In the genomic region with DNA sequence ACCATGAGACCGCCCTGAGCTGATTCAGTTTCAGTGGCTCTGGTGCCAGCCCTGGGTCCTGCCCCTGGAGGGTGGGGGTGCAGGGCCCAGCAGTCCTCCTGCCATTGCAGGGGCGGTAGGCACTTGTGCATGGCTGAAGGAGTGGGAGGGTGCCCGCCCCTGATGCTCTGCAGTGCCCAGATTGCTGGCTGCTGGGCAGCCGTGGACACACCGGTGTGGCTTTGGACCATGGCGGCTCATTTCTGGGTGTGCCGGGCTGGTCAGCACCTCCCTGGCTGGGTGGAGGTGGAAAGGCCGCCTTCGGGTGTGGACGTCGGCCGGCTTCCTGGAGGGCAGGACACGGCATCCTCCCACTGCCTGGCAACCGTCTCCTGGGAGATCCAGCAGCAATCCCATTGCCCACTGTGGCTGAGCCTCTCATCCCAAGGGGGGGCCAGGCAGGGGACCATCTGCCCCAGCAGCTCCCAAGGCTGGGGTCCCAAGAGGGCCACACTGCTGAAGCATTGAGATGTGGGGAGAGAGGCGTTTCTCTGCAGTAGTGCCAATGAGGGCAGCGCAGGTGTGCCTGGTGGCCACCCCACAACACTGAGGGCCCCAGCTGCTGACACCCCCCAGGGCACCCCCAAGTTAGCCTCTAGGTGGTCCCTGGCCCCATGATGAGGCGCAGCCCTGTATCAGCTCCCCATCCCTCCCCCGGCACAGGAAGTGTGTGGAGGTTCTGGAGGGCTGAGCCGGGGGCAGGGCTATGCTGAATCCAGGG, we compare ENCODE assay signal across 9 cellular contexts. TPM values are rescaled to one million over a fixed set of nuclear protein-coding genes. Genes with fewer than 3 reads are reported as not detected.
DNase-seq lines count a peak whose midpoint lies in the region; ATAC-seq, FAIRE-seq and TF ChIP-seq lines count a peak whose summit lies in the region.
"Had no signal": no experiment of that assay in that cellular context is flagged by ENCODE, and none has a peak within 500 bp of the region (broad histone marks: within the 10 kb centered on the region; RNA-seq: fewer than 3 reads in every experiment).

No MANE protein-coding gene starts in this region.

- 0 out of 2 replicates have a peak overlapping the region, but pooled peaks have one; percentile 26 for H3K4me2 ChIP-seq in KMS-11

- H3K27me3 Mint-ChIP-seq in CD8-positive, alpha-beta T cell (ENCODE audit: low read depth): no peaks in the 10 kb centered on the region

- H3K9ac ChIP-seq in KMS-11 (no peak overlapping the region), kidney (ENCODE audit: low read length in 2 of 2) (no peak overlapping the region)

- peak overlapping the region; percentile 72 for H3K27ac Mint-ChIP-seq in CD8-positive, alpha-beta T cell

- no peaks in the 10 kb centered on the region for H3K36me3 ChIP-seq in CD8-positive, alpha-beta T cell (ENCODE audit: insufficient read depth, low read length)
- H3K36me3 ChIP-seq in KMS-11 (ENCODE audit: insufficient read depth): no peaks in the 10 kb centered on the region
- H3K36me3 ChIP-seq in kidney (ENCODE audit: control insufficient read depth in 1 of 2, insufficient read depth in 2 of 2, low read length in 2 of 2): peaks cover 2 to 7% of the 10 kb centered on the region in 2 donors

- H3K27ac ChIP-seq in CD8-positive, alpha-beta T cell (ENCODE audit: low read depth, low read length): no peak overlapping the region
- H3K27ac ChIP-seq in KMS-11 (no peak overlapping the region), kidney (ENCODE audit: low read depth in 2 of 2, low read length in 2 of 2) (peak overlapping the region in 1 of 2 donors; percentile 14)

- intact Hi-C loops in CD8-positive, alpha-beta T cell (cut with DNase I, micrococcal nuclease): loop anchor here in 1 of 2 experiments (1.0 to 5.0 kb wide), 2 partner anchors 13 to 318 kb away; a partner anchor contains a TSS
- intact Hi-C loops in kidney (cut with DNase I): no loop called here

- no peaks in the 10 kb centered on the region for H4K20me1 ChIP-seq in KMS-11 (ENCODE audit: insufficient read depth)

- TF ChIP-seq CTCF in CD8-positive, alpha-beta T cell (IDR thresholded peaks at IDR 0.05): no peak
- TF ChIP-seq CTCF in KMS-11 (conservative IDR thresholded peaks at IDR 0.05; ENCODE audit: low read depth, low read length) (no peak), kidney (IDR thresholded peaks at IDR 0.05; ENCODE audit: borderline replicate concordance, extremely low read depth, insufficient read depth) (no peak)

- H2AFZ ChIP-seq in KMS-11 (ENCODE audit: low read depth): peak overlapping the region; percentile 30; the same call in 1 of the 2 replicates

- H3K36me3 Mint-ChIP-seq in CD8-positive, alpha-beta T cell: no peaks in the 10 kb centered on the region

- no peaks in the 10 kb centered on the region for H3K79me2 ChIP-seq in KMS-11 (ENCODE audit: insufficient read depth, low read depth)

- H3K4me3 Mint-ChIP-seq in CD8-positive, alpha-beta T cell: peak overlapping the region; percentile 81

- peak; percentile 64 for ATAC-seq in CD8-positive, alpha-beta T cell
- peak; percentile 40 for ATAC-seq in GM21381 (IDR thresholded peaks at IDR 0.05; ENCODE audit: unreplicated experiment)
- ATAC-seq in HG03520 (IDR thresholded peaks at IDR 0.05; ENCODE audit: unreplicated experiment): no peak

- H3K4me3 ChIP-seq in CD8-positive, alpha-beta T cell (ENCODE audit: low read depth, low read length): peak overlapping the region; percentile 40
- no peak overlapping the region for H3K4me3 ChIP-seq in KMS-11 (IDR thresholded peaks at IDR 0.05; ENCODE audit: insufficient read depth, low read depth, low read length)
- no peak overlapping the region for H3K4me3 ChIP-seq in kidney (ENCODE audit: low read length in 2 of 2)

- no peaks in the 10 kb centered on the region for H3K9me3 ChIP-seq in CD8-positive, alpha-beta T cell (ENCODE audit: low read length)
- no peaks in the 10 kb centered on the region for H3K9me3 ChIP-seq in kidney (ENCODE audit: control insufficient read depth in 1 of 2, low read length in 2 of 2)

- H3K9me3 Mint-ChIP-seq in CD8-positive, alpha-beta T cell: no peaks in the 10 kb centered on the region

- H3K4me1 ChIP-seq in CD8-positive, alpha-beta T cell (ENCODE audit: insufficient read depth, low read length): peaks cover 27% of the 10 kb centered on the region
- H3K4me1 ChIP-seq in KMS-11 (ENCODE audit: low read depth, poor library complexity, severe bottlenecking) (peaks cover 8% of the 10 kb centered on the region), kidney (ENCODE audit: control insufficient read depth in 1 of 2, insufficient read depth in 1 of 2, low read depth in 1 of 2, low read length in 2 of 2) (peaks cover 14 to 31% of the 10 kb centered on the region in 2 donors)

- FAIRE-seq in kidney (lab: Jason Lieb, UNC): no peak

- H3K27me3 ChIP-seq in CD8-positive, alpha-beta T cell (ENCODE audit: insufficient read depth, low read length): no peaks in the 10 kb centered on the region
- no peaks in the 10 kb centered on the region for H3K27me3 ChIP-seq in KMS-11 (ENCODE audit: insufficient read depth, low read depth)

- peaks cover 23% of the 10 kb centered on the region for H3K4me1 Mint-ChIP-seq in CD8-positive, alpha-beta T cell (ENCODE audit: low read depth)

- POLR2A ChIA-PET in CD8-positive, alpha-beta T cell (lab: Charles Lee): interaction anchor here (0.9 to 1.1 kb wide), 2 partner anchors 10 to 13 kb away, joined by 3 read pairs; a partner anchor contains a TSS

- peak in 2 of 7 experiments; percentile 18 to 35 for DNase-seq in CD8-positive, alpha-beta T cell
- DNase-seq in kidney: peak; percentile 74
- no peak for DNase-seq in NCI-H2107 (lab: John Stamatoyannopoulos, UW)
- no peak for DNase-seq in stimulated activated CD4-positive, alpha-beta T cell treated with anti-CD3 and anti-CD28 coated beads, Interleukin-4, amount 100 ng/mL, for 24 hours
- no peak for DNase-seq in DMS53 treated with DMSO at 0.1 percent for 48 hours (lab: John Stamatoyannopoulos, UW; ENCODE audit: unreplicated experiment)

- CTCF ChIA-PET in CD8-positive, alpha-beta T cell (lab: Charles Lee): interaction anchor here (1.1 to 1.9 kb wide), 3 partner anchors 19 to 69 kb away, joined by 3 to 4 read pairs (median 3); no protein-coding TSS in a partner anchor

RNA-seq across cellular contexts. Expression of a gene that starts 12.9 kb away (rescaled TPM):
- total RNA-seq in CD8-positive, alpha-beta T cell: 10 to 100 TPM in 1 of 2 experiments, 1 to 10 TPM in 1; 8.4 to 10.1 TPM
- 55.0 TPM for total RNA-seq in kidney
- 22.5 TPM for polyA plus RNA-seq in kidney (ENCODE audit: insufficient read depth, low read depth, low replicate concordance)

RNA-seq across cellular contexts. Expression of a gene that starts 43.3 kb away (rescaled TPM):
- under 1 TPM; 0.47 to 0.54 TPM for total RNA-seq in CD8-positive, alpha-beta T cell
- 0.16 TPM for total RNA-seq in kidney
- not detected for polyA plus RNA-seq in kidney (ENCODE audit: insufficient read depth, low read depth, low replicate concordance)
- total RNA-seq: NCI-H460 had no signal
